ENCODE assay signal across 22 cellular contexts in genomic region chr3:112530573-112530972, GRCh38. TPM values are rescaled to one million over a fixed set of nuclear protein-coding genes. Genes with fewer than 3 reads are reported as not detected.
DNase-seq lines count a peak whose midpoint lies in the region; ATAC-seq, FAIRE-seq and TF ChIP-seq lines count a peak whose summit lies in the region.
"Had no signal": no experiment of that assay in that cellular context is flagged by ENCODE, and none has a peak within 500 bp of the region (broad histone marks: within the 10 kb centered on the region; RNA-seq: fewer than 3 reads in every experiment).

No MANE protein-coding gene starts in this region.

- no peak overlapping the region for H3K4me3 Mint-ChIP-seq in MCF 10A (ENCODE audit: unreplicated experiment)
- H3K4me3 Mint-ChIP-seq: CD14-positive monocyte; CD4-positive, alpha-beta memory T cell had no signal

- POLR2A ChIA-PET in MCF 10A (lab: Yijun Ruan, JAX) = interaction anchor here (0.9 to 1.4 kb wide), 2 partner anchors 32 to 237 kb away, joined by 5 to 7 read pairs; partner anchors contain the start of genes ATG3, SLC35A5 and SLC9C1

- DNase-seq in MCF 10A (ENCODE audit: unreplicated experiment) (no peak), breast epithelium (ENCODE audit: low spot score in 2 of 2) (no peak), bronchial epithelial cell (ENCODE audit: low read depth) (peak; percentile 54), foreskin keratinocyte (no peak), NCI-H2107 treated with DMSO at 0.1 percent for 48 hours (lab: John Stamatoyannopoulos, UW; ENCODE audit: unreplicated experiment) (no peak), HuH-7 (ENCODE audit: low spot score) (no peak)
- no peak for DNase-seq in activated naive CD4-positive, alpha-beta T cell (lab: John Stamatoyannopoulos, UW)
- DNase-seq: DMS153, DMS79, GDM1, GOT3, H7 had no signal

- FAIRE-seq in bronchial epithelial cell (lab: Jason Lieb, UNC) = no peak

- CTCF ChIA-PET in MCF 10A (lab: Yijun Ruan, JAX) = interaction anchor here (0.5 to 1.4 kb wide), 8 partner anchors 9 to 419 kb away, joined by 3 to 10 read pairs (median 6); partner anchors contain the start of genes ATG3, SLC35A5 and SLC9C1

- peaks cover 61% of the 10 kb centered on the region for H3K36me3 Mint-ChIP-seq in MCF 10A (ENCODE audit: insufficient read depth, unreplicated experiment)

- no peaks in the 10 kb centered on the region for H3K27me3 Mint-ChIP-seq in MCF 10A (ENCODE audit: insufficient read depth, unreplicated experiment)
- H3K27me3 Mint-ChIP-seq: CD4-positive, alpha-beta memory T cell had no signal

- H3K4me3 ChIP-seq in breast epithelium (no peak overlapping the region), bronchial epithelial cell (ENCODE audit: low read depth, low read length) (no peak overlapping the region)
- H3K4me3 ChIP-seq: BLaER1 had no signal

- no peaks in the 10 kb centered on the region for H3K4me1 Mint-ChIP-seq in MCF 10A (ENCODE audit: insufficient read depth, unreplicated experiment)
- H3K4me1 Mint-ChIP-seq: CD14-positive monocyte had no signal

- H3K36me3 ChIP-seq in breast epithelium (no peaks in the 10 kb centered on the region), bronchial epithelial cell (ENCODE audit: control insufficient read depth, insufficient read depth, low read length) (no peaks in the 10 kb centered on the region)

- H3K9me3 Mint-ChIP-seq in MCF 10A (ENCODE audit: unreplicated experiment) = no peaks in the 10 kb centered on the region
- H3K9me3 Mint-ChIP-seq: CD14-positive monocyte; CD4-positive, alpha-beta memory T cell had no signal

- H3K27me3 ChIP-seq in breast epithelium = no peaks in the 10 kb centered on the region
- H3K27me3 ChIP-seq in bronchial epithelial cell (ENCODE audit: control insufficient read depth, insufficient read depth, low read length) = no peaks in the 10 kb centered on the region
- no peaks in the 10 kb centered on the region for H3K27me3 ChIP-seq in foreskin keratinocyte
- H3K27me3 ChIP-seq: BLaER1 had no signal

- TF ChIP-seq CTCF in MCF 10A (IDR thresholded peaks at IDR 0.05; ENCODE audit: unreplicated experiment) (no peak), breast epithelium (IDR thresholded peaks at IDR 0.05) (no peak), bronchial epithelial cell (IDR thresholded peaks at IDR 0.05; ENCODE audit: insufficient read depth, low read length, severe bottlenecking) (no peak), foreskin keratinocyte (conservative IDR thresholded peaks at IDR 0.05) (no peak)

- TF ChIP-seq POLR2A in breast epithelium (IDR thresholded peaks at IDR 0.05) = no peak

- no TSS peak for BruUV-seq in MCF 10A (replicated peaks; lab: Mats Ljungman, UMichigan)

- intact Hi-C loops in MCF 10A (cut with micrococcal nuclease) (no loop called here), breast epithelium (cut with DNase I; ENCODE audit: low total_unique reads) (no loop called here)

- no peaks in the 10 kb centered on the region for H3K9me3 ChIP-seq in breast epithelium
- H3K9me3 ChIP-seq: BLaER1 had no signal

- H3K27ac Mint-ChIP-seq in MCF 10A (ENCODE audit: low read depth, unreplicated experiment) = peak overlapping the region; percentile 39

- no peaks in the 10 kb centered on the region for H3K4me1 ChIP-seq in breast epithelium
- no peaks in the 10 kb centered on the region for H3K4me1 ChIP-seq in foreskin keratinocyte
- H3K4me1 ChIP-seq: BLaER1 had no signal

- H3K27ac ChIP-seq in breast epithelium (no peak overlapping the region), foreskin keratinocyte (no peak overlapping the region)
- H3K27ac ChIP-seq: 22Rv1, BLaER1 had no signal

- peak; percentile 24 for ATAC-seq in foreskin keratinocyte
- ATAC-seq: HCT116 had no signal

RNA-seq across cellular contexts. Expression of gene ATG3, which starts 31.2 kb away (rescaled TPM):
- total RNA-seq in MCF 10A (2022) = 87.8 and 97.2 TPM in 2 replicates
- 10 to 100 TPM; 62.6 to 97.9 (median 68.2) TPM for total RNA-seq in breast epithelium
- total RNA-seq in bronchial epithelial cell = 73.2 and 106 TPM in 2 replicates
- total RNA-seq in foreskin keratinocyte = 55.4 and 60.6 TPM in 2 replicates
- polyA plus RNA-seq in foreskin keratinocyte = 47.4 and 58.0 TPM in 2 replicates

RNA-seq across cellular contexts. Expression of gene SLC35A5, which starts 31.3 kb away (rescaled TPM):
- total RNA-seq in MCF 10A (2022) = 23.3 and 26.7 TPM in 2 replicates
- 10 to 100 TPM; 32.1 to 37.6 (median 37.0) TPM for total RNA-seq in breast epithelium
- 14.0 and 17.0 TPM in 2 replicates for total RNA-seq in bronchial epithelial cell
- total RNA-seq in foreskin keratinocyte = 21.2 and 23.5 TPM in 2 replicates
- 7.8 and 10.9 TPM in 2 replicates for polyA plus RNA-seq in foreskin keratinocyte

RNA-seq across cellular contexts. Expression of gene BTLA, which starts 31.3 kb away (rescaled TPM):
- total RNA-seq in MCF 10A (2022) (not detected in 2 replicates), breast epithelium (1 to 10 TPM in 1 of 3 donors, under 1 TPM in 2; 0.80 to 1.5 (median 0.98) TPM), bronchial epithelial cell (not detected in 2 replicates), foreskin keratinocyte (not detected in 2 replicates)
- not detected in 2 replicates for polyA plus RNA-seq in foreskin keratinocyte
- total RNA-seq: A673, Daoy, H7, HT1080, IMR-90 had no signal
- polyA plus RNA-seq: AG04450, CD14-positive monocyte, IMR-90 had no signal
